Comparison of ENCODE assay signal across 9 cellular contexts in the genomic region with DNA sequence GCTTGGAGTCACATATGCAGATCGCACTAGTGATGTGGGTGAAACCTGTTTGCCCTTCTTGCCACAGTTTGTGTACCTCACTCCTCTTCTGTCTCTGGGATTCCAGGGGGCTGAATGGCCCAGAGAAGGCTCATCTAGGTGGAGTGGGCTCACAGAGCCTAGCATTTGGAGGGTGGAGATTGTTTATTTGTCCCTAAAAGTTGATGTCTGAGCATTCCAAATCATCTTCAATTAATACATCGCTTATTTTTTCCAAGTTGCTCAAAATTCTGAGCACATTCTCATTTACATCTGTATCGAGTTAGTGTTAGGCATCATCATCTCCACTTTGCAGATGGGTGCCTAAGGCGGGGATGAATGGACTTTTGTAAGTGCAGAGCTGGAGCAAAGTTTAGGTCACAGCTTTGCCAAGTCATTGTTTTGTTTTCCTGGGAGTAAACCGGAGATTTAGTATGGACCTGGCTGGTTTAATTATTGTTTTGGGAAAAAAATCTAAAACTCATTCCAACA. TPM values are rescaled to one million over a fixed set of nuclear protein-coding genes. Genes with fewer than 3 reads are reported as not detected.
DNase-seq lines count a peak whose midpoint lies in the region; ATAC-seq, FAIRE-seq and TF ChIP-seq lines count a peak whose summit lies in the region.
"Had no signal": no experiment of that assay in that cellular context is flagged by ENCODE, and none has a peak within 500 bp of the region (broad histone marks: within the 10 kb centered on the region; RNA-seq: fewer than 3 reads in every experiment).

No MANE protein-coding gene starts in this region.

- H3K27me3 ChIP-seq in effector memory CD4-positive, alpha-beta T cell (replicated peaks; ENCODE audit: control insufficient read depth, insufficient read depth, low read length, poor library complexity, severe bottlenecking) = no peaks in the 10 kb centered on the region

- intact Hi-C loops in activated CD4-positive, alpha-beta T cell treated with anti-CD3 and anti-CD28 coated beads, Interleukin-2, amount 10 ng/mL, durations not matched to agents 24 days and 14 days (cut with micrococcal nuclease) = loop anchor here (10.0 kb wide), 1 partner anchor 122 kb away; no protein-coding TSS in a partner anchor
- intact Hi-C loops in left colon (cut with DNase I, micrococcal nuclease) = no loop called here

- peak; percentile 17 for ATAC-seq in left colon

- DNase-seq in activated CD4-positive, alpha-beta T cell treated with anti-CD3 and anti-CD28 coated beads, Interleukin-2, amount 10 ng/mL, durations not matched to agents 24 days and 14 days = no peak
- no peak for DNase-seq in activated CD4-positive, alpha-beta T cell treated with anti-CD3 and anti-CD28 coated beads, Interleukin-2, amount 50 U/mL, for 1 hour
- peak; percentile 34 for DNase-seq in astrocyte of the hippocampus (ENCODE audit: low read depth, low spot score)
- DNase-seq in left colon = no peak
- DNase-seq in GOT3 (lab: John Stamatoyannopoulos, UW) = no peak
- no peak for DNase-seq in H54 (ENCODE audit: insufficient read length, low spot score)
- no peak for DNase-seq in effector memory CD4-positive, alpha-beta T cell

- peak overlapping the region; percentile 81 for H3K27ac ChIP-seq in temporal lobe (ENCODE audit: low read depth, low read length)
- no peak overlapping the region for H3K27ac ChIP-seq in effector memory CD4-positive, alpha-beta T cell (ENCODE audit: insufficient read depth, low read length, poor library complexity, severe bottlenecking)
- H3K27ac ChIP-seq: C4-2B had no signal

- no peaks in the 10 kb centered on the region for H3K4me1 ChIP-seq in effector memory CD4-positive, alpha-beta T cell (ENCODE audit: control insufficient read depth, insufficient read depth, low read length, poor library complexity, severe bottlenecking)

- TF ChIP-seq POLR2A in H54 (IDR thresholded peaks at IDR 0.05; ENCODE audit: low read depth, low read length) = no peak

- H3K9me3 Mint-ChIP-seq in activated CD4-positive, alpha-beta T cell treated with anti-CD3 and anti-CD28 coated beads, Interleukin-2, amount 10 ng/mL, durations not matched to agents 24 days and 14 days = no peaks in the 10 kb centered on the region

- no peak for FAIRE-seq in H54 (lab: Jason Lieb, UNC)

- H3K36me3 ChIP-seq in effector memory CD4-positive, alpha-beta T cell (ENCODE audit: control insufficient read depth, insufficient read depth, low read length) = no peaks in the 10 kb centered on the region

- peaks cover 8% of the 10 kb centered on the region for H3K27me3 Mint-ChIP-seq in activated CD4-positive, alpha-beta T cell treated with anti-CD3 and anti-CD28 coated beads, Interleukin-2, amount 10 ng/mL, durations not matched to agents 24 days and 14 days

- H3K4me3 ChIP-seq in effector memory CD4-positive, alpha-beta T cell (ENCODE audit: insufficient read depth, low read depth, low read length, poor library complexity, severe bottlenecking) = no peak overlapping the region

- no peaks in the 10 kb centered on the region for H3K36me3 Mint-ChIP-seq in activated CD4-positive, alpha-beta T cell treated with anti-CD3 and anti-CD28 coated beads, Interleukin-2, amount 10 ng/mL, durations not matched to agents 24 days and 14 days (ENCODE audit: low read depth)

- no peaks in the 10 kb centered on the region for H3K9me3 ChIP-seq in effector memory CD4-positive, alpha-beta T cell (ENCODE audit: control insufficient read depth, low read length)

- peak overlapping the region; percentile 35 for H3K4me3 Mint-ChIP-seq in activated CD4-positive, alpha-beta T cell treated with anti-CD3 and anti-CD28 coated beads, Interleukin-2, amount 10 ng/mL, durations not matched to agents 24 days and 14 days

- H3K27ac Mint-ChIP-seq in activated CD4-positive, alpha-beta T cell treated with anti-CD3 and anti-CD28 coated beads, Interleukin-2, amount 10 ng/mL, durations not matched to agents 24 days and 14 days = no peak overlapping the region

- peaks cover 15% of the 10 kb centered on the region for H3K4me1 Mint-ChIP-seq in activated CD4-positive, alpha-beta T cell treated with anti-CD3 and anti-CD28 coated beads, Interleukin-2, amount 10 ng/mL, durations not matched to agents 24 days and 14 days

RNA-seq across cellular contexts. Expression of a gene that starts 2.0 kb away (rescaled TPM):
- total RNA-seq in activated CD4-positive, alpha-beta T cell treated with anti-CD3 and anti-CD28 coated beads, Interleukin-2, amount 10 ng/mL, durations not matched to agents 24 days and 14 days = 32.6 and 35.7 TPM in 2 replicates
- total RNA-seq in left colon = 10 to 100 TPM; 79.0 to 93.9 TPM
- total RNA-seq in temporal lobe = 30.5 TPM

RNA-seq across cellular contexts. Expression of a gene that starts 59.6 kb away (rescaled TPM):
- not detected in 2 replicates for total RNA-seq in activated CD4-positive, alpha-beta T cell treated with anti-CD3 and anti-CD28 coated beads, Interleukin-2, amount 10 ng/mL, durations not matched to agents 24 days and 14 days
- total RNA-seq in left colon (not detected), temporal lobe (not detected)
